In the genomic region with DNA sequence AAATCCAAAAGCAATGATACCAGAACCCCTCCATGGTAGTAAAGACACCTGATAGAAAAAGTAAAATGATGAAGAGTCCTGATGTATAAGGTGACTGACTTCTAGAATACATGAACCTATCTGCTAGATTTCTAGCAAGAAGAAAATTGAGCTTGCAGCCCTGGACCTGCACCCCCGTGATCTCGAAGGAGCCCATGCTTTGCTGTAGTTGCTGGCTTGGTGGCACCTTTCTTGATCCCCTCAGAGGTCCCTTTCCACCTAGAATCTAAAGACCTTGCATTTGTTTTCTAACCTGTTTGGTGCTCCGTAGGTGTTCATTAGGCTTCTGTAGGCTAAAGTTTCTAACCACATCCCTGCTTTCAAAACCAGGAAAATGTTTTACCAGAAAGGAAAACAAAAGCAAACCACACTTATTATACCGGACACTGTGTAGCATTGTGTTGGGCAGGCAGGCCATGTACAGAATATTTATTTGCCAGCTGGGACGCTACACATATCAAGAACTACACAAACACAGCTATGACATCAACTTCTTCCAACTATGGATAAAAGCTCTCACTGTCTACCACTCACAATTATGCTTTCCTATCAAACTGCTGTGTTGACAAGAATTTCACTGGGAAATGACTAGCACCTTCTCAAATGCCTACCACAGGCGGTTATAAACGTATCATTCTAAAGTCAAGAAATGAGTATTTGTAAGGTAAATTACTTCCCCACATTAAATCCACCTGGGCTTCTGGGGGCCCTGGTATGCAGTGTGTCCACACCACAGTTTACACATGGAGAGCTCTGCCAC, we compare ENCODE assay signal across 18 cellular contexts.
DNase-seq lines count a peak whose midpoint lies in the region; TF ChIP-seq lines count a peak whose summit lies in the region.
"Had no signal": no experiment of that assay in that cellular context is flagged by ENCODE, and none has a peak within 500 bp of the region (broad histone marks: within the 10 kb centered on the region; RNA-seq: fewer than 3 reads in every experiment).

No MANE protein-coding gene starts in this region.

- in situ Hi-C loops in SK-MEL-5 (cut with HindIII; ENCODE audit: low pct_unique_long_range_greater_than_20kb, low sequenced_read_pairs): no loop called here

- H3K9me3 ChIP-seq in HEK293 (ENCODE audit: control insufficient read depth, insufficient read depth, low read depth, low read length) (no peaks in the 10 kb centered on the region), tibial nerve (peaks cover 0 to under 1% (median 0%) of the 10 kb centered on the region in 4 donors), sigmoid colon (no peaks in the 10 kb centered on the region)
- H3K9me3 ChIP-seq: HAP-1, ovary, Peyer's patch had no signal

- TF ChIP-seq CTCF in HEK293 (tag by site-specific recombination; IDR thresholded peaks at IDR 0.05) (no peak), tibial nerve (IDR thresholded peaks at IDR 0.05) (no peak), sigmoid colon (IDR thresholded peaks at IDR 0.05) (no peak)

- H3K36me3 ChIP-seq in HEK293 (ENCODE audit: control insufficient read depth in 2 of 2, insufficient read depth in 1 of 2, low read length in 2 of 2): no peaks in the 10 kb centered on the region
- no peaks in the 10 kb centered on the region for H3K36me3 ChIP-seq in tibial nerve
- H3K36me3 ChIP-seq in sigmoid colon: no peaks in the 10 kb centered on the region
- H3K36me3 ChIP-seq: HAP-1, ovary, Peyer's patch had no signal

- 48 to 61% methylated on average over 7 of the region's 7 CpGs for WGBS in tibial nerve, 2 donors
- WGBS in sigmoid colon, 2 donors: 26 to 57% methylated on average over 7 of the region's 7 CpGs

- DNase-seq in SK-MEL-5 (ENCODE audit: low read depth, low spot score) (peak; percentile 41), head of caudate nucleus (peak in 26 of 42 donors; percentile 37 to 82 (median 54)), pons (ENCODE audit: low spot score) (peak; percentile 98), NCI-H146 (lab: John Stamatoyannopoulos, UW) (no peak), tibial nerve (ENCODE audit: low spot score in 2 of 2) (no peak), sigmoid colon (no peak)
- DNase-seq: central memory CD4-positive, alpha-beta T cell; effector memory CD4-positive, alpha-beta T cell; Karpas-422; NCI-H1092 treated with DMSO at 0.1 percent for 48 hours; NCI-H2171; ovary; Peyer's patch; trophoblast cell had no signal

- H3K27me3 ChIP-seq in tibial nerve: no peaks in the 10 kb centered on the region
- H3K27me3 ChIP-seq in sigmoid colon: no peaks in the 10 kb centered on the region
- H3K27me3 ChIP-seq: hepatocyte, ovary, Peyer's patch had no signal

- H3K4me3 ChIP-seq in HEK293 (ENCODE audit: low read depth, low read length): no peak overlapping the region
- H3K4me3 ChIP-seq in tibial nerve: no peak overlapping the region
- H3K4me3 ChIP-seq in sigmoid colon: no peak overlapping the region
- H3K4me3 ChIP-seq: HAP-1, hepatocyte, ovary, Peyer's patch, skin epidermis had no signal

- H3K27ac ChIP-seq in HEK293 (ENCODE audit: extremely low read depth, low read depth, low read length) (0 out of 2 replicates have a peak overlapping the region, but pooled peaks have one; percentile 11), tibial nerve (no peak overlapping the region), sigmoid colon (no peak overlapping the region)
- H3K27ac ChIP-seq: hepatocyte, ovary, Peyer's patch, skin epidermis had no signal

- peaks cover 2% of the 10 kb centered on the region; the same call in 1 of the 2 replicates for H3K4me1 ChIP-seq in HEK293 (ENCODE audit: control insufficient read depth, insufficient read depth, low read length)
- no peaks in the 10 kb centered on the region for H3K4me1 ChIP-seq in tibial nerve
- no peaks in the 10 kb centered on the region for H3K4me1 ChIP-seq in sigmoid colon
- H3K4me1 ChIP-seq: Peyer's patch had no signal

- intact Hi-C loops in head of caudate nucleus (cut with DNase I): no loop called here
- intact Hi-C loops in sigmoid colon (cut with DNase I): no loop called here

- POLR2A ChIA-PET in HEK293 (lab: Yijun Ruan, JAX): no interaction called here

- TF ChIP-seq EP300 in tibial nerve (IDR thresholded peaks at IDR 0.05) (no peak), sigmoid colon (IDR thresholded peaks at IDR 0.05) (no peak)

- CTCF ChIA-PET in HEK293 (lab: Yijun Ruan, JAX): no interaction called here

- TF ChIP-seq POLR2A in tibial nerve (IDR thresholded peaks at IDR 0.05) (no peak), sigmoid colon (IDR thresholded peaks at IDR 0.05) (no peak)

TF ChIP-seq in HEK293, 187 proteins besides CTCF, POLR2A, EP300 and RAD21:
- TF ChIP-seq PRDM6 (tag by site-specific recombination; IDR thresholded peaks at IDR 0.05) (0 out of 2 replicates have a peak, but pooled peaks have one; percentile 14), BCL11B (tag by site-specific recombination; IDR thresholded peaks at IDR 0.05; ENCODE audit: low read depth) (no peak), FEZF1 (tag by site-specific recombination; IDR thresholded peaks at IDR 0.05) (peak; percentile 41; the same call in 1 of the 2 replicates), ZBTB20 (tag by site-specific recombination; IDR thresholded peaks at IDR 0.05) (peak; percentile 55; the same call in 1 of the 2 replicates)

Comparison
In these comparisons a context has a peak if more than half of its experiments do, and no peak if none do; other contexts are left out.
1. DNase-seq: peak in SK-MEL-5 (single experiment), head of caudate nucleus (26 of 42) and pons (single experiment); none in NCI-H146 (single experiment), tibial nerve (0 of 2) and sigmoid colon (single experiment).